Comparison of ENCODE assay signal across 8 cellular contexts in the genomic region with DNA sequence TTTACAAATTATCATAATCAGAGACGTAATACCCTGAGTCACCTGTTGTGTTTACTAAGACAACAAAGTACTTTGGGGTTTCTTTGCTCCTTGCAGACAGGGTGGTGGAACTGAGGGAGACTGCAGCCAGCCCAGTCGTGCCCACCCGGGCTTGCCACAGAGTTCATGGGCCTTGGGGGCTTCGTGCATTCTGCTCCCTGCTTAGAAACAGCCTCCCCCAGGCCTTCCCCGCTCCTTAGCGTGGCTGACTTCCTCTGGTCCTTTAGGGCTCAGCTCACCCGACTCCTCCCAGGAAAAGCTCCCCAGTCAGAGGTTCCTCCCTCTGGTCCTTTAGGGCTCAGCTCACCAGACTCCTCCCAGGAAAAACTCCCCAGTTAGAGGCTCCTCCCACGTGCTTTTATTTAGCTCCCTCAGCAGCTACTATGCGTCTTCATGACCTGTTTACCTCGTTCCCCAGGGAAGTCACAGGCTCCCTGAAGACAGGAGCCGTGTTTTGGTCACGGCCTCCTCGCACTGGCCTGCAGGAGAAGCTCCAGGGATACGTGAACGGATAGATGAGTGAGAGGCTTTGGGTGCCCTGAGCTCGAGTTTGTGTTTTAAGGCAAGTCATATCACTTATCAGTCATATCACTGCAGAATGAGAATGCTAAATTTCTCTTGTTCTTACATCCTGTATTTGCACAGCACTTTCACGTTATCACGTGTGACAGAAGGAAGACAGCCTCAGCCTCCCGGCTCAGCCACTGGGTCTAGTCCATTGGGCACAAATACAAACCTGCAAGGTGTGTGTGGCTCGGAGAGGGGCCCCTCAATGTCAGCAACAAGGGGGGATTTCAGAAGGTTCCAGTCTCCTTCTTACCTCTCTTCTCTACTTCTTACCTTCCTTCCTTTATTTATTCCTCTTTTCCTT. TPM values are rescaled to one million over a fixed set of nuclear protein-coding genes. Genes with fewer than 3 reads are reported as not detected.
DNase-seq lines count a peak whose midpoint lies in the region; ATAC-seq and TF ChIP-seq lines count a peak whose summit lies in the region.

No MANE protein-coding gene starts in this region.

- intact Hi-C loops in left cardiac atrium (cut with DNase I) = no loop called here

- peak; percentile 3 for DNase-seq in T follicular helper cell (ENCODE audit: low read depth)
- no peak for DNase-seq in left cardiac atrium
- DNase-seq in ureter (ENCODE audit: low spot score) = peak; percentile 65
- no peak for DNase-seq in COLO668 (lab: John Stamatoyannopoulos, UW; ENCODE audit: unreplicated experiment)
- no peak for DNase-seq in dermis blood vessel endothelial cell
- DNase-seq in NCI-H748 (lab: John Stamatoyannopoulos, UW; ENCODE audit: unreplicated experiment) = no peak

- TF ChIP-seq POLR2A in GM18505 (IDR thresholded peaks at IDR 0.05; ENCODE audit: borderline replicate concordance, extremely low read depth, insufficient read depth, insufficient read length) = no peak

- ATAC-seq in GM18505 (IDR thresholded peaks at IDR 0.05; ENCODE audit: unreplicated experiment) (peak; percentile 69), HG02884 (IDR thresholded peaks at IDR 0.05; ENCODE audit: unreplicated experiment) (peak; percentile 46), left cardiac atrium (peak; percentile 65 to 78)

RNA-seq across cellular contexts. Expression of a gene that starts 52.7 kb away (rescaled TPM):
- total RNA-seq in left cardiac atrium (1 to 10 TPM; 6.3 to 8.5 TPM), ureter (4.8 TPM), dermis blood vessel endothelial cell (not detected in 2 replicates)

Comparison
In these comparisons a context has a peak if more than half of its experiments do, and no peak if none do; other contexts are left out.
1. DNase-seq: peak in T follicular helper cell (single experiment) and ureter (single experiment); none in left cardiac atrium (single experiment), COLO668 (single experiment), dermis blood vessel endothelial cell (single experiment) and NCI-H748 (single experiment).
2. Peak in every context shown above with its lines, with median percentiles within 50 percentile points of each other: ATAC-seq.